13 cellular contexts compared by ENCODE assay signal in the genomic region with DNA sequence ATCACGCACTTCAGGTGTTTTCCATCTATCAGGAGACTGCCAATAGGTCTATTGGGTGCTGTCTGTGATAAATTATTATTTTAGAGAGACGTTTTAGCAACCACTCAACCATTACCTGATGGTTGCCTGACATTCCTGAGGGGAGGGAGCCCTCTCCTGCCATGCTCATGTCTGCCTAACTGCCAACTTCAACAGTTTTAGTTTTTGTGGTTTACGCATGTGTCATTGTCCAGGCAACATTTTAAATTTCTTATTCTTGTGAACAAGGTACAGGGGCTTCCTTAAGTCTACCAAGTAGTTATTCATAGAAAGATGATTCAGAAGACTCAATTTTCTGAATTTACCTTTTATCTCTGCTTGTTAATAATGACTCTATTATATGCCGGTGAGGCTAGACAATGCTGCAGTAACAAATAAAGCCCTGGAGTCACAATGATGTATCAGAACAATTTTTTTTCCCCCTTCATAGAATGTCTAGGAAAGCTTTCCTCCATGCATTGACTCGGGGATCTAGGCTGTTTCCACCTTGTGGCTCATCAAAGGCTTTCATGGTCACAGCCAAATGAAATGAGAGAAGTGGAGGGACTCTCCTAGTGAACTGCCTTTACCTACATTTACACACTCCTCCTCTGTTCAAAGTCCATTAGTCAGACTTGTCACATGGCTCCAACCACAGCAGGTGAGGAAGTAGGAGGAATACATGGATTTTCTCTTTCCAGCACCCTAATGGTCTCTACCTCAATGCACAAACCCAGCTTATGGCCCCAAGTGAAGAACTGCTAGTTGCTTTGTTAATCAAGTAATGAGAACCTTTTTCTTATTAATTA.
DNase-seq lines count a peak whose midpoint lies in the region; ATAC-seq and TF ChIP-seq lines count a peak whose summit lies in the region.
"Had no signal": no experiment of that assay in that cellular context is flagged by ENCODE, and none has a peak within 500 bp of the region (broad histone marks: within the 10 kb centered on the region; RNA-seq: fewer than 3 reads in every experiment).

No MANE protein-coding gene starts in this region.

- no peaks in the 10 kb centered on the region for H3K27me3 Mint-ChIP-seq in Calu3 (ENCODE audit: unreplicated experiment)
- no peaks in the 10 kb centered on the region for H3K27me3 Mint-ChIP-seq in activated T-helper 2 cell treated with anti-CD3 and anti-CD28 coated beads, Interferon-gamma antibody, Interleukin-2, Interleukin-4, amounts not matched to agents 10 μg/mL and 5 μg/mL and 100 μg/mL, durations not matched to agents 14 hours and 24 hours and 36 hours (ENCODE audit: low read depth)
- H3K27me3 Mint-ChIP-seq in naive thymus-derived CD4-positive, alpha-beta T cell: no peaks in the 10 kb centered on the region
- H3K27me3 Mint-ChIP-seq: CD4-positive, alpha-beta memory T cell had no signal

- TF ChIP-seq CTCF in Calu3 (IDR thresholded peaks at IDR 0.05; ENCODE audit: unreplicated experiment): no peak

- no peak overlapping the region for H3K9ac ChIP-seq in mucosa of rectum (ENCODE audit: low read depth in 1 of 2, low read length in 2 of 2)

- intact Hi-C loops in Calu3 (cut with micrococcal nuclease; ENCODE audit: unreplicated experiment): no loop called here
- intact Hi-C loops in activated T-helper 2 cell treated with anti-CD3 and anti-CD28 coated beads, Interferon-gamma antibody, Interleukin-2, Interleukin-4, amounts not matched to agents 10 μg/mL and 5 μg/mL and 100 μg/mL, durations not matched to agents 14 hours and 24 hours and 36 hours (cut with micrococcal nuclease): no loop called here
- intact Hi-C loops in naive thymus-derived CD4-positive, alpha-beta T cell (cut with micrococcal nuclease): no loop called here

- no peaks in the 10 kb centered on the region for H3K36me3 ChIP-seq in mucosa of rectum (ENCODE audit: control insufficient read depth in 2 of 2, insufficient read depth in 2 of 2, low read length in 2 of 2)
- no peaks in the 10 kb centered on the region for H3K36me3 ChIP-seq in naive thymus-derived CD4-positive, alpha-beta T cell (ENCODE audit: control insufficient read depth in 2 of 3, insufficient read depth in 3 of 3, low read length in 3 of 3)

- H3K4me3 ChIP-seq in mucosa of rectum (ENCODE audit: low read length in 2 of 2): no peak overlapping the region
- H3K4me3 ChIP-seq in naive thymus-derived CD4-positive, alpha-beta T cell (ENCODE audit: low read length): no peak overlapping the region

- DNase-seq in Calu3 (peak; percentile 6), M059J (ENCODE audit: low read depth) (peak; percentile 55), glomerular visceral epithelial cell (ENCODE audit: extremely low spot score) (peak; percentile 47)
- no peak for DNase-seq in activated T-helper 2 cell treated with anti-CD3 and anti-CD28 coated beads, Interferon-gamma antibody, Interleukin-2, Interleukin-4, amounts not matched to agents 10 μg/mL and 5 μg/mL and 100 μg/mL, durations not matched to agents 14 hours and 24 hours and 36 hours (ENCODE audit: low spot score)
- DNase-seq in naive thymus-derived CD4-positive, alpha-beta T cell: no peak
- DNase-seq: AML-193; CD4-positive, alpha-beta memory T cell; NCI-H1105 treated with DMSO at 0.1 percent for 48 hours; NCI-H187; NCI-H446; SHP77 treated with DMSO at 0.1 percent for 48 hours had no signal

- no TSS peak for BruUV-seq in Calu3 (replicated peaks; lab: Mats Ljungman, UMichigan)

- no peak overlapping the region for H3K4me3 Mint-ChIP-seq in Calu3 (ENCODE audit: low read depth, unreplicated experiment)
- no peak overlapping the region for H3K4me3 Mint-ChIP-seq in activated T-helper 2 cell treated with anti-CD3 and anti-CD28 coated beads, Interferon-gamma antibody, Interleukin-2, Interleukin-4, amounts not matched to agents 10 μg/mL and 5 μg/mL and 100 μg/mL, durations not matched to agents 14 hours and 24 hours and 36 hours (ENCODE audit: low read depth)
- no peak overlapping the region for H3K4me3 Mint-ChIP-seq in naive thymus-derived CD4-positive, alpha-beta T cell
- H3K4me3 Mint-ChIP-seq: CD4-positive, alpha-beta memory T cell had no signal

- CTCF ChIA-PET in Calu3 (lab: Charles Lee): interaction anchor here (0.6 kb wide), 1 partner anchor 7 kb away, joined by 3 read pairs; no protein-coding TSS in a partner anchor
- CTCF ChIA-PET in naive thymus-derived CD4-positive, alpha-beta T cell (lab: Charles Lee): no interaction called here

- POLR2A ChIA-PET in naive thymus-derived CD4-positive, alpha-beta T cell (lab: Charles Lee): no interaction called here

- H3K27ac Mint-ChIP-seq in Calu3 (ENCODE audit: unreplicated experiment): peak overlapping the region; percentile 19
- no peak overlapping the region for H3K27ac Mint-ChIP-seq in activated T-helper 2 cell treated with anti-CD3 and anti-CD28 coated beads, Interferon-gamma antibody, Interleukin-2, Interleukin-4, amounts not matched to agents 10 μg/mL and 5 μg/mL and 100 μg/mL, durations not matched to agents 14 hours and 24 hours and 36 hours
- peak overlapping the region in 2 of 9 donors; percentile 28 to 51 for H3K27ac Mint-ChIP-seq in naive thymus-derived CD4-positive, alpha-beta T cell
- H3K27ac Mint-ChIP-seq: CD4-positive, alpha-beta memory T cell had no signal

- peak overlapping the region; percentile 10 to 32 for H3K27ac ChIP-seq in mucosa of rectum (ENCODE audit: low read depth in 2 of 2, low read length in 2 of 2)
- no peak overlapping the region for H3K27ac ChIP-seq in naive thymus-derived CD4-positive, alpha-beta T cell (ENCODE audit: low read depth, low read length)

- H3K9me3 Mint-ChIP-seq in Calu3 (ENCODE audit: low read depth, unreplicated experiment): peaks cover 14% of the 10 kb centered on the region
- H3K9me3 Mint-ChIP-seq in activated T-helper 2 cell treated with anti-CD3 and anti-CD28 coated beads, Interferon-gamma antibody, Interleukin-2, Interleukin-4, amounts not matched to agents 10 μg/mL and 5 μg/mL and 100 μg/mL, durations not matched to agents 14 hours and 24 hours and 36 hours: peaks cover 5% of the 10 kb centered on the region
- peaks cover 0 to 12% (median 5%) of the 10 kb centered on the region in 11 donors for H3K9me3 Mint-ChIP-seq in naive thymus-derived CD4-positive, alpha-beta T cell

- H3K4me1 Mint-ChIP-seq in Calu3 (ENCODE audit: low read depth, unreplicated experiment): peaks cover 14% of the 10 kb centered on the region
- peaks cover 44% of the 10 kb centered on the region for H3K4me1 Mint-ChIP-seq in activated T-helper 2 cell treated with anti-CD3 and anti-CD28 coated beads, Interferon-gamma antibody, Interleukin-2, Interleukin-4, amounts not matched to agents 10 μg/mL and 5 μg/mL and 100 μg/mL, durations not matched to agents 14 hours and 24 hours and 36 hours (ENCODE audit: low read depth)
- H3K4me1 Mint-ChIP-seq in naive thymus-derived CD4-positive, alpha-beta T cell: peaks cover 11 to 60% (median 27%) of the 10 kb centered on the region in 7 donors

- no peak for ATAC-seq in HG02938 (IDR thresholded peaks at IDR 0.05; ENCODE audit: unreplicated experiment)
- ATAC-seq in naive thymus-derived CD4-positive, alpha-beta T cell: no peak

- H3K4me1 ChIP-seq in mucosa of rectum (ENCODE audit: control insufficient read depth in 2 of 2, insufficient read depth in 2 of 2, low read length in 2 of 2): peaks cover 2 to 19% of the 10 kb centered on the region in 2 donors
- peaks cover 0 to 15% of the 10 kb centered on the region in 2 donors for H3K4me1 ChIP-seq in naive thymus-derived CD4-positive, alpha-beta T cell (ENCODE audit: control insufficient read depth in 2 of 2, insufficient read depth in 2 of 2, low read length in 2 of 2)

- peaks cover 0 to 2% of the 10 kb centered on the region in 2 donors for H3K9me3 ChIP-seq in mucosa of rectum (ENCODE audit: control insufficient read depth in 2 of 2, low read length in 2 of 2)
- H3K9me3 ChIP-seq in naive thymus-derived CD4-positive, alpha-beta T cell (ENCODE audit: control insufficient read depth in 2 of 3, low read length in 3 of 3): no peaks in the 10 kb centered on the region

- H3K36me3 Mint-ChIP-seq in Calu3 (ENCODE audit: insufficient read depth, unreplicated experiment): no peaks in the 10 kb centered on the region
- peaks cover 6% of the 10 kb centered on the region for H3K36me3 Mint-ChIP-seq in activated T-helper 2 cell treated with anti-CD3 and anti-CD28 coated beads, Interferon-gamma antibody, Interleukin-2, Interleukin-4, amounts not matched to agents 10 μg/mL and 5 μg/mL and 100 μg/mL, durations not matched to agents 14 hours and 24 hours and 36 hours (ENCODE audit: low read depth)
- peaks cover 0 to 26% (median 6%) of the 10 kb centered on the region in 5 donors for H3K36me3 Mint-ChIP-seq in naive thymus-derived CD4-positive, alpha-beta T cell
- H3K36me3 Mint-ChIP-seq: CD4-positive, alpha-beta memory T cell had no signal

- no peaks in the 10 kb centered on the region for H3K27me3 ChIP-seq in mucosa of rectum (ENCODE audit: control insufficient read depth in 2 of 2, insufficient read depth in 2 of 2, low read length in 2 of 2)
- no peaks in the 10 kb centered on the region for H3K27me3 ChIP-seq in naive thymus-derived CD4-positive, alpha-beta T cell (ENCODE audit: control insufficient read depth in 2 of 2, insufficient read depth in 2 of 2, low read length in 2 of 2)

Comparison
In these comparisons a context has a peak if more than half of its experiments do, and no peak if none do; other contexts are left out.
1. DNase-seq: peak in Calu3 (single experiment), M059J (single experiment) and glomerular visceral epithelial cell (single experiment); none in activated T-helper 2 cell treated with anti-CD3 and anti-CD28 coated beads, Interferon-gamma antibody, Interleukin-2, Interleukin-4, amounts not matched to agents 10 μg/mL and 5 μg/mL and 100 μg/mL, durations not matched to agents 14 hours and 24 hours and 36 hours (single experiment) and naive thymus-derived CD4-positive, alpha-beta T cell (0 of 9).